ENCODE assay signal across 28 cellular contexts in the genomic region with DNA sequence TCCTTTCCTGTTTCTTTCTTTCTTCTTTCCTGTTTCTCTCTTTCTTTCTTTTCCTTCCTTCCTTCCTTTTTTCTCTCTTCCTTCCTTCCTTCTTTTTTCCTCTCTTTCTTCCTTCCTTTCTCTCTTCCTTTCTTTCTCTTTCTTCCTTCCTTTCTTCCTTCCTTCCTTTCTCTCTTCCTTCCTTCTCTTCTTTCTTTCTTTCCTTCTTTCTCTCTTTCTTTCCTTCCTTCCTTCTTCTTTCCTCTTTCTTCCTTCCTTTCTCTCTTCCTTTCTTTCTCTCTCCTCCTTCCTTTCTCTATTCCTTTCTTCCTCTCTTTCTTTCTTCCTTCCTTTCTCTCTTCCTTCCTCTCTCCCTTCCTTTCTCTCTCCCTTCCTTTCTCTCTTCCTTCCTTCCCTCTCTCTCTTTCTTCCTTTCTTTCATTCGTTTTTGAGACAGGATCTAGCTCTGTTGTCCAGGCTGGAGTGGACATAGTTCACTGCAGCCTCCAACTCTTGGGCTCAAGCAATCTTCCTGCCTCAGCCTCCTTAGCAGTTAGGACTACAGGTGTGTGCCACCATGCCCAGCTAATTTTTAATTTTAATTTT.
"Had no signal": no experiment of that assay in that cellular context is flagged by ENCODE, and none has a peak within 500 bp of the region (broad histone marks: within the 10 kb centered on the region; RNA-seq: fewer than 3 reads in every experiment).

No MANE protein-coding gene starts in this region.

- H3K27ac ChIP-seq: left lung, lower lobe of right lung, ovary, right atrium auricular region, skin epidermis, suprapubic skin, thoracic aorta, tibial artery, upper lobe of right lung had no signal

- H3K36me3 Mint-ChIP-seq: naive thymus-derived CD8-positive, alpha-beta T cell had no signal

- H3K9me3 ChIP-seq: left lung, lower lobe of right lung, ovary, right atrium auricular region, suprapubic skin, thoracic aorta, tibial artery, upper lobe of right lung had no signal

- ATAC-seq: left colon; left lung; lower lobe of right lung; naive thymus-derived CD8-positive, alpha-beta T cell; sciatic nerve; upper lobe of right lung had no signal

- H3K4me1 ChIP-seq: left lung, lower lobe of right lung, right atrium auricular region, suprapubic skin, upper lobe of right lung had no signal

- H3K9me3 Mint-ChIP-seq: nephron; stimulated activated naive CD8-positive, alpha-beta T cell treated with anti-CD3 and anti-CD28 coated beads, Interleukin-15, Interleukin-2, amounts not matched to agents 100 ng/mL and 50 ng/mL, for 24 hours had no signal

- H3K27me3 ChIP-seq: left lung, ovary, right atrium auricular region, suprapubic skin, tibial artery, upper lobe of right lung had no signal

- H3K4me1 Mint-ChIP-seq: immature natural killer cell; naive thymus-derived CD8-positive, alpha-beta T cell; nephron had no signal

- FAIRE-seq: islet of Langerhans, kidney, urothelium cell line had no signal

- H3K4me3 Mint-ChIP-seq: immature natural killer cell; naive thymus-derived CD8-positive, alpha-beta T cell; nephron; stimulated activated naive CD8-positive, alpha-beta T cell treated with anti-CD3 and anti-CD28 coated beads, Interleukin-15, Interleukin-2, amounts not matched to agents 100 ng/mL and 50 ng/mL, for 24 hours had no signal

- H3K36me3 ChIP-seq: left lung, lower lobe of right lung, ovary, right atrium auricular region, suprapubic skin, thoracic aorta, tibial artery, upper lobe of right lung had no signal

- H3K27me3 Mint-ChIP-seq: naive thymus-derived CD8-positive, alpha-beta T cell; progenitor cell of endocrine pancreas; stimulated activated naive CD8-positive, alpha-beta T cell treated with anti-CD3 and anti-CD28 coated beads, Interleukin-15, Interleukin-2, amounts not matched to agents 100 ng/mL and 50 ng/mL, for 24 hours had no signal

- DNase-seq: hypothalamus; immature natural killer cell; kidney; left colon; left lung; lower lobe of right lung; mammary epithelial cell; mesenchymal stem cell; naive thymus-derived CD8-positive, alpha-beta T cell; ovary; stimulated activated CD4-positive, alpha-beta T cell treated with anti-CD3 and anti-CD28 coated beads, Interleukin-12 subunit alpha, Interleukin-12 subunit beta, amount 100 ng/mL, for 4 hours; stimulated activated CD4-positive, alpha-beta T cell treated with anti-CD3 and anti-CD28 coated beads, Interleukin-15, amount 100 ng/mL, for 24 hours; stimulated activated CD4-positive, alpha-beta T cell treated with anti-CD3 and anti-CD28 coated beads, Interleukin-2, amount 100 ng/mL, for 24 hours; stimulated activated CD4-positive, alpha-beta T cell treated with anti-CD3 and anti-CD28 coated beads, Interleukin-4, amount 100 ng/mL, for 1 hour; stimulated activated naive CD4-positive, alpha-beta T cell; tibial artery; trophoblast cell; upper lobe of right lung had no signal

- H3K27ac Mint-ChIP-seq: nephron; progenitor cell of endocrine pancreas; stimulated activated naive CD8-positive, alpha-beta T cell treated with anti-CD3 and anti-CD28 coated beads, Interleukin-15, Interleukin-2, amounts not matched to agents 100 ng/mL and 50 ng/mL, for 24 hours had no signal

- H3K4me3 ChIP-seq: left lung, lower lobe of right lung, ovary, right atrium auricular region, skin epidermis, suprapubic skin, thoracic aorta, tibial artery, upper lobe of right lung had no signal
